Comparison of ENCODE assay signal across 12 cellular contexts in the genomic region with DNA sequence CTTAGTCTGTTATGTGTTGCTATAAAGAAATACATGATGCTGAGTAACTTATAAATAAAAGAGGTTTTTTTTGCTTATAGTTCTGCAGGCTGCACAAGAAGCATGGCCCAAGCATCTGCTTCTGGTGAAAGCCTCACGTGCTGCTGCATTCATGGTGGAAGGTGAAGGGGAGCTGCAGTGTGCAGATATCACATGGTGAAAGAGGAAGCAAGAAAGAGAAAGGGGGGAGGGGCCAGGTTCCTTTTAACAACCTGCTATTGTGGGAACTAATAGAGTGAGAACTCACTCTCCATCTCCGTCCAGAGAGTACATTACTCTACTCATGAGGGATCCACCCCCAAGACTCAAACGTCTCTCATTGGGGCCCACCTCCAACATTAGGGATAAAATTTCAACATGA. TPM values are rescaled to one million over a fixed set of nuclear protein-coding genes. Genes with fewer than 3 reads are reported as not detected.
DNase-seq lines count a peak whose midpoint lies in the region; ATAC-seq and TF ChIP-seq lines count a peak whose summit lies in the region.
"Had no signal": no experiment of that assay in that cellular context is flagged by ENCODE, and none has a peak within 500 bp of the region (broad histone marks: within the 10 kb centered on the region; RNA-seq: fewer than 3 reads in every experiment).

No MANE protein-coding gene starts in this region.

- no peak overlapping the region for H3K4me2 ChIP-seq in OCI-LY3 (ENCODE audit: low read length)

- DNase-seq in GF-D8 (lab: John Stamatoyannopoulos, UW) (peak; percentile 64), RKO (ENCODE audit: low spot score) (no peak), chondrocyte (ENCODE audit: low spot score) (no peak), activated gamma-delta T cell treated with Interleukin-2 at 50 U/mL for 16 hours (no peak), NCI-H1436 treated with DMSO at 0.1 percent for 48 hours (lab: John Stamatoyannopoulos, UW) (no peak)
- DNase-seq: caudate nucleus; stimulated activated CD8-positive, alpha-beta memory T cell treated with anti-CD3 and anti-CD28 coated beads, Interleukin-4, amount 100 ng/mL, for 48 hours had no signal

- H3K9me3 Mint-ChIP-seq in chondrocyte (ENCODE audit: low read depth), result no peaks in the 10 kb centered on the region

- no peak for TF ChIP-seq CTCF in OCI-LY3 (IDR thresholded peaks at IDR 0.05; ENCODE audit: low read depth, low read length)
- no peak for TF ChIP-seq CTCF in chondrocyte (IDR thresholded peaks at IDR 0.05)

- H4K20me1 ChIP-seq in OCI-LY3 (ENCODE audit: insufficient read depth, low read length), result no peaks in the 10 kb centered on the region

- H3K36me3 ChIP-seq in OCI-LY3 (replicated peaks; ENCODE audit: low read depth, low read length), result no peaks in the 10 kb centered on the region
- H3K36me3 ChIP-seq: heart left ventricle had no signal

- peaks cover 12% of the 10 kb centered on the region for H3K4me1 ChIP-seq in OCI-LY3 (ENCODE audit: low read length)

- no peaks in the 10 kb centered on the region for H3K27me3 Mint-ChIP-seq in chondrocyte (ENCODE audit: low read depth)

- H3K9ac ChIP-seq in OCI-LY3 (ENCODE audit: low read length), result no peak overlapping the region
- H3K9ac ChIP-seq: parathyroid adenoma had no signal

- H3K27ac ChIP-seq in OCI-LY3 (ENCODE audit: low read length), result peak overlapping the region; percentile 23; the same call in 1 of the 2 replicates
- H3K27ac ChIP-seq: heart left ventricle, parathyroid adenoma had no signal

- no peaks in the 10 kb centered on the region for H3K36me3 Mint-ChIP-seq in chondrocyte (ENCODE audit: low read depth)

- H3K4me1 Mint-ChIP-seq in chondrocyte (ENCODE audit: low read depth), result peaks cover 18% of the 10 kb centered on the region

- H3K4me3 ChIP-seq in OCI-LY3 (ENCODE audit: low read length), result no peak overlapping the region
- H3K4me3 ChIP-seq: heart left ventricle had no signal

- no peak overlapping the region for H3K27ac Mint-ChIP-seq in chondrocyte (ENCODE audit: unreplicated experiment)

- ATAC-seq in GM19467 (IDR thresholded peaks at IDR 0.05; ENCODE audit: unreplicated experiment) (peak; percentile 97), HG03095 (IDR thresholded peaks at IDR 0.05; ENCODE audit: unreplicated experiment) (peak; percentile 99)

- no peaks in the 10 kb centered on the region for H3K27me3 ChIP-seq in OCI-LY3 (ENCODE audit: low read depth, low read length)
- H3K27me3 ChIP-seq: heart left ventricle had no signal

- no peaks in the 10 kb centered on the region for H3K9me3 ChIP-seq in OCI-LY3 (ENCODE audit: insufficient read depth, low read length)
- H3K9me3 ChIP-seq: heart left ventricle had no signal

- no peak overlapping the region for H3K4me3 Mint-ChIP-seq in chondrocyte (ENCODE audit: unreplicated experiment)

- no peak overlapping the region for H2AFZ ChIP-seq in OCI-LY3 (ENCODE audit: low read depth, low read length)

- no peaks in the 10 kb centered on the region for H3K79me2 ChIP-seq in OCI-LY3 (ENCODE audit: low read length)

RNA-seq across cellular contexts. Expression of gene PARP8, which starts 12.5 kb away (rescaled TPM):
- total RNA-seq in chondrocyte, result 23.3 to 31.3 TPM (median 23.6 TPM) in 3 replicates
